In genomic region chr10:133378251-133379096, GRCh38 we compare ENCODE assay signal across 8 cellular contexts. TPM values are rescaled to one million over a fixed set of nuclear protein-coding genes. Genes with fewer than 3 reads are reported as not detected.
DNase-seq lines count a peak whose midpoint lies in the region; ATAC-seq, FAIRE-seq and TF ChIP-seq lines count a peak whose summit lies in the region.

No MANE protein-coding gene starts in this region.

- 3% methylated on average over 65 of the region's 90 CpGs for WGBS in GM12878 (ENCODE audit: insufficient coverage, insufficient replicate concordance, low lambda C conversion rate, missing lambda C conversion rate)
- WGBS in hepatocyte (ENCODE audit: low lambda C conversion rate, missing lambda C conversion rate) = 1% methylated on average over 51 of the region's 90 CpGs
- WGBS in prostate gland = 1% methylated on average over 64 of the region's 90 CpGs

- BruUV-seq in GM12878 (replicated peaks; lab: Mats Ljungman, UMichigan) = no TSS peak

- CTCF ChIA-PET in CD4-positive, alpha-beta memory T cell (lab: Charles Lee; ENCODE audit: partially characterized antibody) = interaction anchor here (1.0 to 1.3 kb wide), 3 partner anchors 12 to 20 kb away, joined by 3 to 5 read pairs (median 3); no protein-coding TSS in a partner anchor
- CTCF ChIA-PET in T-cell (lab: Charles Lee) = no interaction called here
- CTCF ChIA-PET in GM12878 (lab: Yijun Ruan, JAX) = interaction anchor here (1.5 kb wide), 1 partner anchor 11 kb away, joined by 4 read pairs; no protein-coding TSS in a partner anchor

- TF ChIP-seq EP300 in GM12878 (IDR thresholded peaks at IDR 0.05; ENCODE audit: borderline replicate concordance in 1 of 2, control insufficient read depth in 1 of 2, low read depth in 2 of 2, low read length in 2 of 2) = no peak

- SMC1A ChIA-PET in GM12878 (lab: Charles Lee; ENCODE audit: uncharacterized antibody, unreplicated experiment) = interaction anchor here (1.3 to 2.3 kb wide), 3 partner anchors 10 to 17 kb away, joined by 3 to 11 read pairs (median 5); no protein-coding TSS in a partner anchor

- POLR2A ChIA-PET in CD4-positive, alpha-beta memory T cell (lab: Charles Lee; ENCODE audit: partially characterized antibody) = interaction anchor here (0.9 to 5.9 kb wide), 8 partner anchors 12 to 49 kb away, joined by 3 to 68 read pairs (median 6); partner anchors contain the start of genes CALY and FUOM
- POLR2A ChIA-PET in T-cell (lab: Charles Lee) = interaction anchor here (0.7 to 1.1 kb wide), 2 partner anchors 11 to 58 kb away, joined by 3 read pairs; no protein-coding TSS in a partner anchor
- POLR2A ChIA-PET in GM12878 (lab: Charles Lee) = interaction anchor here (0.6 to 3.1 kb wide), 5 partner anchors 10 to 101 kb away, joined by 3 to 31 read pairs (median 5); partner anchors contain the start of gene FUOM

- in situ Hi-C loops in GM12878 (cut with MboI) = no loop called here

- peaks cover 3% of the 10 kb centered on the region; the same call in 1 of the 2 replicates for H3K79me2 ChIP-seq in GM12878 (ENCODE audit: control insufficient read depth, insufficient read depth, low read length)
- peaks cover 9% of the 10 kb centered on the region for H3K79me2 ChIP-seq in hepatocyte

- H3K9ac ChIP-seq in GM12878 (ENCODE audit: control insufficient read depth, insufficient read depth, low read length) = peak overlapping the region; percentile 63

- TF ChIP-seq RAD21 in GM12878 (IDR thresholded peaks at IDR 0.05; ENCODE audit: insufficient read depth, low read depth, low read length) = no peak

- H3K4me3 ChIP-seq in CD4-positive, alpha-beta memory T cell (ENCODE audit: low read length in 2 of 2) = peak overlapping the region; percentile 57 to 96
- H3K4me3 ChIP-seq in HL-60 (replicated peaks; ENCODE audit: insufficient read depth, low read length) (peak overlapping the region; percentile 72), GM12878 (peak overlapping the region; percentile 69), hepatocyte (peak overlapping the region; percentile 77), prostate gland (peak overlapping the region; percentile 75 to 85)

- H4K20me1 ChIP-seq in GM12878 (ENCODE audit: control insufficient read depth, insufficient read depth) = no peaks in the 10 kb centered on the region
- H4K20me1 ChIP-seq in hepatocyte (ENCODE audit: insufficient read depth, poor library complexity, severe bottlenecking) = no peaks in the 10 kb centered on the region

- peak overlapping the region; percentile 60 for H3K27ac ChIP-seq in CD4-positive, alpha-beta memory T cell (ENCODE audit: low read depth, low read length)
- H3K27ac ChIP-seq in HL-60 (replicated peaks) (no peak overlapping the region), GM12878 (ENCODE audit: control insufficient read depth, insufficient read depth) (no peak overlapping the region), hepatocyte (peak overlapping the region; percentile 99), prostate gland (peak overlapping the region; percentile 80)

- FAIRE-seq in GM12878 (lab: Jason Lieb, UNC) = peak; percentile 72

- H2AFZ ChIP-seq in GM12878 (ENCODE audit: control insufficient read depth, low read depth, low read length) = peak overlapping the region; percentile 90
- peak overlapping the region; percentile 100 for H2AFZ ChIP-seq in hepatocyte

- H3K27ac Mint-ChIP-seq in CD4-positive, alpha-beta memory T cell = peak overlapping the region in 6 of 7 donors; percentile 68 to 85 (median 76)
- peak overlapping the region; percentile 49 to 64 for H3K27ac Mint-ChIP-seq in T-cell

- peaks cover 17% of the 10 kb centered on the region for H3K4me1 ChIP-seq in CD4-positive, alpha-beta memory T cell (ENCODE audit: insufficient read depth, low read length)
- peaks cover 13% of the 10 kb centered on the region for H3K4me1 ChIP-seq in GM12878 (ENCODE audit: control insufficient read depth, insufficient read depth, low read length)
- peaks cover 13% of the 10 kb centered on the region for H3K4me1 ChIP-seq in hepatocyte (ENCODE audit: insufficient read depth)
- peaks cover 4% of the 10 kb centered on the region for H3K4me1 ChIP-seq in prostate gland (replicated peaks)

- peak overlapping the region; percentile 98 for H3K4me2 ChIP-seq in GM12878 (ENCODE audit: control insufficient read depth, insufficient read depth)
- H3K4me2 ChIP-seq in hepatocyte = peak overlapping the region; percentile 100

- ATAC-seq in GM19438 (IDR thresholded peaks at IDR 0.05; ENCODE audit: low read depth, unreplicated experiment) (peak; percentile 33), T-cell (replicated peaks in 1 of 4) (peak; percentile 67 to 78 (median 70)), GM12878 (peak; percentile 73)

- no peaks in the 10 kb centered on the region for H3K27me3 ChIP-seq in CD4-positive, alpha-beta memory T cell (ENCODE audit: insufficient read depth, low read length)
- peaks cover 4% of the 10 kb centered on the region for H3K27me3 ChIP-seq in HL-60 (ENCODE audit: insufficient read depth, poor library complexity, severe bottlenecking)
- no peaks in the 10 kb centered on the region for H3K27me3 ChIP-seq in GM12878 (replicated peaks in 1 of 2; ENCODE audit: control insufficient read depth in 2 of 2, insufficient read depth in 2 of 2, low read length in 1 of 2)
- H3K27me3 ChIP-seq in hepatocyte = no peaks in the 10 kb centered on the region
- H3K27me3 ChIP-seq in prostate gland (replicated peaks; ENCODE audit: insufficient read depth) = no peaks in the 10 kb centered on the region

- peak; percentile 57 to 68 (median 60) for DNase-seq in CD4-positive, alpha-beta memory T cell
- peak; percentile 45 to 74 for DNase-seq in HL-60 (ENCODE audit: low read depth in 1 of 2, low spot score in 1 of 2)
- peak in 31 of 34 experiments; percentile 18 to 64 (median 48) for DNase-seq in T-cell
- DNase-seq in GM12878 (ENCODE audit: low read depth, low spot score) = no peak
- peak; percentile 86 for DNase-seq in hepatocyte (ENCODE audit: low spot score)
- DNase-seq in prostate gland (ENCODE audit: low spot score) = peak; percentile 44
- DNase-seq in NCI-H2081 treated with DMSO at 0.1 percent for 48 hours (lab: John Stamatoyannopoulos, UW) = no peak

- peaks cover 4 to 20% (median 8%) of the 10 kb centered on the region in 4 donors for H3K4me1 Mint-ChIP-seq in CD4-positive, alpha-beta memory T cell
- H3K4me1 Mint-ChIP-seq in T-cell = peaks cover 6 to 24% (median 16%) of the 10 kb centered on the region in 3 donors

- intact Hi-C loops in CD4-positive, alpha-beta memory T cell (cut with micrococcal nuclease) = loop anchor here (1.0 kb wide), 3 partner anchors 11 to 49 kb away; partner anchors contain the start of gene MTG1
- intact Hi-C loops in GM12878 (cut with micrococcal nuclease; ENCODE audit: unreplicated experiment) = loop anchor here (1.0 kb wide), 1 partner anchor 11 kb away; no protein-coding TSS in a partner anchor
- intact Hi-C loops in prostate gland (cut with DNase I) = no loop called here

- TF ChIP-seq POLR2A in GM12878 (IDR thresholded peaks at IDR 0.05; ENCODE audit: low read depth, low read length) (peak; percentile 43; the same call in 1 of the 2 replicates), prostate gland (IDR thresholded peaks at IDR 0.05) (peak; percentile 33)

- no peaks in the 10 kb centered on the region for H3K9me2 ChIP-seq in hepatocyte (replicated peaks; ENCODE audit: insufficient read depth)

- TF ChIP-seq CTCF in HL-60 (IDR thresholded peaks at IDR 0.05; ENCODE audit: insufficient read depth, low read length) (no peak), GM12878 (IDR thresholded peaks at IDR 0.05 in 2 of 3, conservative IDR thresholded peaks at IDR 0.05 in 1 of 3; ENCODE audit: control insufficient read depth in 2 of 3, extremely low read depth in 1 of 3, insufficient read depth in 1 of 3, low read depth in 3 of 3, low read length in 3 of 3) (no peak), hepatocyte (IDR thresholded peaks at IDR 0.05; ENCODE audit: poor library complexity) (no peak), prostate gland (IDR thresholded peaks at IDR 0.05) (no peak)

- no peaks in the 10 kb centered on the region for H3K9me3 Mint-ChIP-seq in CD4-positive, alpha-beta memory T cell
- H3K9me3 Mint-ChIP-seq in T-cell = no peaks in the 10 kb centered on the region

- peak overlapping the region; percentile 86 to 91 (median 88) for H3K4me3 Mint-ChIP-seq in CD4-positive, alpha-beta memory T cell
- peak overlapping the region; percentile 73 to 88 (median 83) for H3K4me3 Mint-ChIP-seq in T-cell

- no peaks in the 10 kb centered on the region for H3K27me3 Mint-ChIP-seq in CD4-positive, alpha-beta memory T cell
- no peaks in the 10 kb centered on the region for H3K27me3 Mint-ChIP-seq in T-cell

- RAD21 ChIA-PET in GM12878 (lab: Charles Lee; ENCODE audit: unreplicated experiment) = interaction anchor here (0.8 to 3.8 kb wide), 4 partner anchors 9 to 23 kb away, joined by 4 to 13 read pairs (median 6); no protein-coding TSS in a partner anchor

- H3K36me3 Mint-ChIP-seq in CD4-positive, alpha-beta memory T cell = no peaks in the 10 kb centered on the region
- H3K36me3 Mint-ChIP-seq in T-cell = peaks cover 5% of the 10 kb centered on the region

- H3K9me3 ChIP-seq in CD4-positive, alpha-beta memory T cell (ENCODE audit: control insufficient read depth in 1 of 2, low read length in 2 of 2) = no peaks in the 10 kb centered on the region
- H3K9me3 ChIP-seq in GM12878 (replicated peaks; ENCODE audit: control insufficient read depth, insufficient read depth, low read length) (no peaks in the 10 kb centered on the region), hepatocyte (ENCODE audit: low read depth) (no peaks in the 10 kb centered on the region), prostate gland (no peaks in the 10 kb centered on the region)

- no peaks in the 10 kb centered on the region for H3K36me3 ChIP-seq in CD4-positive, alpha-beta memory T cell (ENCODE audit: insufficient read depth, low read length)
- H3K36me3 ChIP-seq in GM12878 (ENCODE audit: control insufficient read depth in 2 of 2, insufficient read depth in 2 of 2, low read length in 1 of 2) = no peaks in the 10 kb centered on the region
- no peaks in the 10 kb centered on the region for H3K36me3 ChIP-seq in hepatocyte (replicated peaks; ENCODE audit: insufficient read depth, low read depth)
- H3K36me3 ChIP-seq in prostate gland = no peaks in the 10 kb centered on the region

RNA-seq across cellular contexts. Expression of gene PAOX, which starts 0.6 kb away (rescaled TPM):
- 1 to 10 TPM; 9.1 to 9.5 TPM for total RNA-seq in CD4-positive, alpha-beta memory T cell
- polyA plus RNA-seq in CD4-positive, alpha-beta memory T cell = 10 to 100 TPM in 1 of 2 donors, 1 to 10 TPM in 1; 7.6 to 10.3 TPM
- 10 to 100 TPM in 3 of 5 donors, 1 to 10 TPM in 2; 4.3 to 20.0 (median 14.5) TPM for total RNA-seq in T-cell
- 12.1 and 14.7 TPM in 2 replicates for total RNA-seq in GM12878 (2013; cell fraction: nucleolus; rRNA removed)
- 11.7 and 13.8 TPM in 2 replicates for total RNA-seq in GM12878 (2014; rRNA removed)
- 5.5 and 7.2 TPM in 2 replicates for total RNA-seq in GM12878 (2014; rRNA removed; fragmentation: Illumina TruSeq; extraction: Trizol)
- 14.4 and 16.1 TPM in 2 replicates for total RNA-seq in GM12878 (2021)
- polyA plus RNA-seq in GM12878 (2011; ENCODE audit: low read depth) = 2.5 TPM
- 4.3 and 4.7 TPM in 2 replicates for polyA plus RNA-seq in GM12878 (2011; rRNA removed)
- 6.5 and 7.6 TPM in 2 replicates for polyA plus RNA-seq in GM12878 (2011; cell fraction: cytosol; rRNA removed)
- 9.9 and 13.2 TPM in 2 replicates for polyA plus RNA-seq in GM12878 (2011; cell fraction: nucleus; rRNA removed)
- 7.4 and 8.3 TPM in 2 replicates for polyA plus RNA-seq in GM12878 (2012)
- 2.2 and 4.1 TPM in 2 replicates for polyA plus RNA-seq in GM12878 (2014; fragmentation: Illumina TruSeq; extraction: Trizol)
- polyA plus RNA-seq in GM12878 (2014; fragmentation: Nextera tagmentation; extraction: Ambion mirVana) = 1 to 10 TPM; 1.2 to 4.9 TPM
- 15.1 and 16.1 TPM in 2 replicates for polyA plus RNA-seq in GM12878 (2014; rRNA removed)
- 10 to 100 TPM; 20.5 to 22.2 TPM for polyA plus RNA-seq in GM12878 (2016; fragmentation: Nextera tagmentation; extraction: Ambion mirVana)
- polyA minus RNA-seq in GM12878 (2011; rRNA and poly(A)+ RNA removed) = 3.2 and 9.8 TPM in 2 replicates
- polyA minus RNA-seq in GM12878 (2011; cell fraction: cytosol; rRNA and poly(A)+ RNA removed) = 2.8 and 3.9 TPM in 2 replicates
- 5.4 and 5.7 TPM in 2 replicates for polyA minus RNA-seq in GM12878 (2011; cell fraction: nucleus; rRNA and poly(A)+ RNA removed)
- total RNA-seq in hepatocyte = 11.5 and 12.7 TPM in 2 replicates
- polyA plus RNA-seq in hepatocyte = 19.6 and 27.6 TPM in 2 replicates
- 10 to 100 TPM; 17.5 to 20.2 TPM for total RNA-seq in prostate gland

RNA-seq across cellular contexts. Expression of gene ECHS1, which starts 5.3 kb away (rescaled TPM):
- total RNA-seq in CD4-positive, alpha-beta memory T cell = 10 to 100 TPM; 29.7 to 30.6 TPM
- 100 to 1,000 TPM in 1 of 2 donors, 10 to 100 TPM in 1; 81.4 to 117 TPM for polyA plus RNA-seq in CD4-positive, alpha-beta memory T cell
- total RNA-seq in T-cell = 10 to 100 TPM; 17.6 to 31.7 (median 27.2) TPM
- 7.9 and 8.3 TPM in 2 replicates for total RNA-seq in GM12878 (2013; cell fraction: nucleolus; rRNA removed)
- total RNA-seq in GM12878 (2014; rRNA removed) = 63.5 and 71.4 TPM in 2 replicates
- total RNA-seq in GM12878 (2014; rRNA removed; fragmentation: Illumina TruSeq; extraction: Trizol) = 48.0 and 50.8 TPM in 2 replicates
- 73.2 and 77.8 TPM in 2 replicates for total RNA-seq in GM12878 (2021)
- polyA plus RNA-seq in GM12878 (2011; ENCODE audit: low read depth) = 52.7 TPM
- 21.0 and 32.7 TPM in 2 replicates for polyA plus RNA-seq in GM12878 (2011; rRNA removed)
- 49.9 and 52.1 TPM in 2 replicates for polyA plus RNA-seq in GM12878 (2011; cell fraction: cytosol; rRNA removed)
- polyA plus RNA-seq in GM12878 (2011; cell fraction: nucleus; rRNA removed) = 45.0 and 46.7 TPM in 2 replicates
- polyA plus RNA-seq in GM12878 (2012) = 60.0 and 70.1 TPM in 2 replicates
- polyA plus RNA-seq in GM12878 (2014; fragmentation: Illumina TruSeq; extraction: Trizol) = 35.6 and 57.1 TPM in 2 replicates
- polyA plus RNA-seq in GM12878 (2014; fragmentation: Nextera tagmentation; extraction: Ambion mirVana) = 10 to 100 TPM; 55.3 to 67.7 TPM
- polyA plus RNA-seq in GM12878 (2014; rRNA removed) = 51.9 and 52.6 TPM in 2 replicates
- polyA plus RNA-seq in GM12878 (2016; fragmentation: Nextera tagmentation; extraction: Ambion mirVana) = 100 to 1,000 TPM; 162 to 164 TPM
- polyA minus RNA-seq in GM12878 (2011; rRNA and poly(A)+ RNA removed) = 14.8 and 20.7 TPM in 2 replicates
- polyA minus RNA-seq in GM12878 (2011; cell fraction: cytosol; rRNA and poly(A)+ RNA removed) = 15.1 and 18.8 TPM in 2 replicates
- 4.5 and 5.1 TPM in 2 replicates for polyA minus RNA-seq in GM12878 (2011; cell fraction: nucleus; rRNA and poly(A)+ RNA removed)
- 146 TPM in 2 replicates for total RNA-seq in hepatocyte
- 167 and 204 TPM in 2 replicates for polyA plus RNA-seq in hepatocyte
- total RNA-seq in prostate gland = 100 to 1,000 TPM; 112 to 126 TPM

RNA-seq across cellular contexts. Expression of gene MTG1, which starts 15.5 kb away (rescaled TPM):
- 10 to 100 TPM; 64.8 to 65.4 TPM for total RNA-seq in CD4-positive, alpha-beta memory T cell
- polyA plus RNA-seq in CD4-positive, alpha-beta memory T cell = 10 to 100 TPM; 32.6 to 37.0 TPM
- 10 to 100 TPM; 46.7 to 79.3 (median 69.4) TPM for total RNA-seq in T-cell
- 107 and 127 TPM in 2 replicates for total RNA-seq in GM12878 (2013; cell fraction: nucleolus; rRNA removed)
- total RNA-seq in GM12878 (2014; rRNA removed) = 39.6 and 46.6 TPM in 2 replicates
- 34.4 and 41.6 TPM in 2 replicates for total RNA-seq in GM12878 (2014; rRNA removed; fragmentation: Illumina TruSeq; extraction: Trizol)
- 52.8 and 65.8 TPM in 2 replicates for total RNA-seq in GM12878 (2021)
- 17.0 TPM for polyA plus RNA-seq in GM12878 (2011; ENCODE audit: low read depth)
- polyA plus RNA-seq in GM12878 (2011; rRNA removed) = 50.7 and 64.1 TPM in 2 replicates
- 76.9 and 109 TPM in 2 replicates for polyA plus RNA-seq in GM12878 (2011; cell fraction: cytosol; rRNA removed)
- 240 and 347 TPM in 2 replicates for polyA plus RNA-seq in GM12878 (2011; cell fraction: nucleus; rRNA removed)
- 27.9 and 29.1 TPM in 2 replicates for polyA plus RNA-seq in GM12878 (2012)
- 46.0 and 60.9 TPM in 2 replicates for polyA plus RNA-seq in GM12878 (2014; fragmentation: Illumina TruSeq; extraction: Trizol)
- 1 to 10 TPM; 6.2 to 9.2 TPM for polyA plus RNA-seq in GM12878 (2014; fragmentation: Nextera tagmentation; extraction: Ambion mirVana)
- 92.6 and 95.2 TPM in 2 replicates for polyA plus RNA-seq in GM12878 (2014; rRNA removed)
- 100 to 1,000 TPM; 102 to 104 TPM for polyA plus RNA-seq in GM12878 (2016; fragmentation: Nextera tagmentation; extraction: Ambion mirVana)
- 53.0 and 56.3 TPM in 2 replicates for polyA minus RNA-seq in GM12878 (2011; rRNA and poly(A)+ RNA removed)
- 17.9 and 18.8 TPM in 2 replicates for polyA minus RNA-seq in GM12878 (2011; cell fraction: cytosol; rRNA and poly(A)+ RNA removed)
- polyA minus RNA-seq in GM12878 (2011; cell fraction: nucleus; rRNA and poly(A)+ RNA removed) = 34.3 and 67.6 TPM in 2 replicates
- total RNA-seq in hepatocyte = 53.2 and 57.0 TPM in 2 replicates
- 154 and 180 TPM in 2 replicates for polyA plus RNA-seq in hepatocyte
- 10 to 100 TPM; 26.8 to 67.4 TPM for total RNA-seq in prostate gland

RNA-seq across cellular contexts. Expression of gene FUOM, which starts 20.7 kb away (rescaled TPM):
- total RNA-seq in CD4-positive, alpha-beta memory T cell = 10 to 100 TPM; 17.1 to 18.1 TPM
- 10 to 100 TPM; 15.6 to 16.3 TPM for polyA plus RNA-seq in CD4-positive, alpha-beta memory T cell
- total RNA-seq in T-cell (10 to 100 TPM in 4 of 5 donors, 1 to 10 TPM in 1; 9.4 to 30.3 (median 26.9) TPM), GM12878 (2014; rRNA removed) (35.3 and 35.4 TPM in 2 replicates), GM12878 (2014; rRNA removed; fragmentation: Illumina TruSeq; extraction: Trizol) (19.2 and 21.4 TPM in 2 replicates), GM12878 (2021) (34.9 and 36.9 TPM in 2 replicates), hepatocyte (17.3 and 34.6 TPM in 2 replicates), prostate gland (10 to 100 TPM in 1 of 2 donors, 1 to 10 TPM in 1; 8.7 to 11.4 TPM)
- total RNA-seq in GM12878 (2013; cell fraction: nucleolus; rRNA removed) = 13.0 and 16.8 TPM in 2 replicates
- 4.4 TPM for polyA plus RNA-seq in GM12878 (2011; ENCODE audit: low read depth)
- polyA plus RNA-seq in GM12878 (2011; rRNA removed) (9.9 and 13.6 TPM in 2 replicates), GM12878 (2014; fragmentation: Illumina TruSeq; extraction: Trizol) (2.2 and 7.0 TPM in 2 replicates), GM12878 (2014; fragmentation: Nextera tagmentation; extraction: Ambion mirVana) (10 to 100 TPM in 1 of 2 experiments, 1 to 10 TPM in 1; 1.8 to 11.2 TPM), GM12878 (2014; rRNA removed) (41.7 and 50.2 TPM in 2 replicates), GM12878 (2016; fragmentation: Nextera tagmentation; extraction: Ambion mirVana) (10 to 100 TPM; 29.7 to 33.3 TPM), hepatocyte (31.1 and 35.0 TPM in 2 replicates)
- polyA plus RNA-seq in GM12878 (2011; cell fraction: cytosol; rRNA removed) = 17.9 and 36.0 TPM in 2 replicates
- 21.8 and 26.3 TPM in 2 replicates for polyA plus RNA-seq in GM12878 (2011; cell fraction: nucleus; rRNA removed)
- 17.7 and 20.3 TPM in 2 replicates for polyA plus RNA-seq in GM12878 (2012)
- 1.9 and 5.5 TPM in 2 replicates for polyA minus RNA-seq in GM12878 (2011; rRNA and poly(A)+ RNA removed)
- 1.5 and 2.1 TPM in 2 replicates for polyA minus RNA-seq in GM12878 (2011; cell fraction: cytosol; rRNA and poly(A)+ RNA removed)
- polyA minus RNA-seq in GM12878 (2011; cell fraction: nucleus; rRNA and poly(A)+ RNA removed) = 13.3 and 23.6 TPM in 2 replicates

RNA-seq across cellular contexts. Expression of gene PRAP1, which starts 31.3 kb away (rescaled TPM):
- not detected for total RNA-seq in CD4-positive, alpha-beta memory T cell
- not detected for polyA plus RNA-seq in CD4-positive, alpha-beta memory T cell
- total RNA-seq in T-cell = not detected
- total RNA-seq in GM12878 (2013; cell fraction: nucleolus; rRNA removed) = not detected in 2 replicates
- not detected in 2 replicates for total RNA-seq in GM12878 (2014; rRNA removed)
- not detected in 2 replicates for total RNA-seq in GM12878 (2014; rRNA removed; fragmentation: Illumina TruSeq; extraction: Trizol)
- total RNA-seq in GM12878 (2021) = not detected in 2 replicates
- polyA plus RNA-seq in GM12878 (2011; ENCODE audit: low read depth) = not detected
- polyA plus RNA-seq in GM12878 (2011; rRNA removed) = not detected in 2 replicates
- polyA plus RNA-seq in GM12878 (2011; cell fraction: cytosol; rRNA removed) = not detected in 2 replicates
- polyA plus RNA-seq in GM12878 (2011; cell fraction: nucleus; rRNA removed) = not detected in 2 replicates
- 0.32 and 0.42 TPM in 2 replicates for polyA plus RNA-seq in GM12878 (2012)
- not detected in 2 replicates for polyA plus RNA-seq in GM12878 (2014; fragmentation: Illumina TruSeq; extraction: Trizol)
- polyA plus RNA-seq in GM12878 (2014; fragmentation: Nextera tagmentation; extraction: Ambion mirVana) = not detected
- polyA plus RNA-seq in GM12878 (2014; rRNA removed) = not detected in 2 replicates
- under 1 TPM in 1 of 2 experiments, not detected in 1; 0.25 TPM for polyA plus RNA-seq in GM12878 (2016; fragmentation: Nextera tagmentation; extraction: Ambion mirVana)
- not detected in 2 replicates for polyA minus RNA-seq in GM12878 (2011; rRNA and poly(A)+ RNA removed)
- not detected in 2 replicates for polyA minus RNA-seq in GM12878 (2011; cell fraction: cytosol; rRNA and poly(A)+ RNA removed)
- not detected in 2 replicates for polyA minus RNA-seq in GM12878 (2011; cell fraction: nucleus; rRNA and poly(A)+ RNA removed)
- 146 and 156 TPM in 2 replicates for total RNA-seq in hepatocyte
- 178 and 324 TPM in 2 replicates for polyA plus RNA-seq in hepatocyte
- 1 to 10 TPM in 1 of 2 donors, not detected in 1; 6.6 TPM for total RNA-seq in prostate gland

Comparison
In these comparisons a context has a peak if more than half of its experiments do, and no peak if none do; other contexts are left out.
1. DNase-seq: peak in CD4-positive, alpha-beta memory T cell (5 of 5), HL-60 (2 of 2), T-cell (31 of 34), hepatocyte (single experiment) and prostate gland (single experiment); none in GM12878 (single experiment) and NCI-H2081 treated with DMSO at 0.1 percent for 48 hours (single experiment).
2. H3K27ac ChIP-seq: peak in CD4-positive, alpha-beta memory T cell (single experiment), hepatocyte (single experiment) and prostate gland (2 of 2); none in HL-60 (single experiment) and GM12878 (single experiment).
3. CTCF ChIA-PET loops: an anchor here in CD4-positive, alpha-beta memory T cell (1.0 to 1.3 kb wide) and GM12878 (1.5 kb wide); none called in T-cell.
4. Peak in every context shown above with its lines, with median percentiles within 50 percentile points of each other: H3K4me3 ChIP-seq and ATAC-seq.